In the genomic region with DNA sequence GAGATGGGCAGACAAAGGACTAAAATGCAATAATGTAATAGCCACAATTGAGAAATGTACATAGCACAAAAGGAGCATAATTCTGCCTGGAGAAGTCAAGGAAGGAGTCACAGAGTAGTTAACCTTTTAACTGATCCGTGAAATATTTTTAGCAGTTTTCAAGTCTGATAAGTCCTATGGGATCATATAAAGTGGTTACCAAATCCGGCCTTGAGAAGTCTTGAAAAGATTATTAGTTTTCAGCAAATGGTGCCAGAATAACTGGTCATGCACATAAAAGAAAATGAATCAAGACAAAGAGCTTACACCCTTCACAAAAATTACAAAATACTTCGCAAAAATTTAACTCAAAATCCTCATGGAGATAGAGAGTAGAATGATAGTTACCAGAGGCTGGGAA, we compare ENCODE assay signal across 3 cellular contexts.
"Had no signal": no experiment of that assay in that cellular context is flagged by ENCODE, and none has a peak within 500 bp of the region (broad histone marks: within the 10 kb centered on the region; RNA-seq: fewer than 3 reads in every experiment).

No MANE protein-coding gene starts in this region.

- H3K4me3 ChIP-seq: GM12878 had no signal

- DNase-seq: GDM1, GF-D8 had no signal
